10 cellular contexts compared by ENCODE assay signal in genomic region chr7:28615091-28615490, GRCh38.
A peak's percentile ranks its signal among the peaks of the same experiment; 100 is the strongest.
DNase-seq lines count a peak whose midpoint lies in the region; ATAC-seq and TF ChIP-seq lines count a peak whose summit lies in the region.
"Had no signal": no experiment of that assay in that cellular context is flagged by ENCODE, and none has a peak within 500 bp of the region (broad histone marks: within the 10 kb centered on the region; RNA-seq: fewer than 3 reads in every experiment).

No MANE protein-coding gene starts in this region.

- ATAC-seq in HG02759 (IDR thresholded peaks at IDR 0.05; ENCODE audit: unreplicated experiment), result no peak

- TF ChIP-seq POLR2A in lower leg skin (IDR thresholded peaks at IDR 0.05), result no peak

- no peak overlapping the region for H3K27ac ChIP-seq in VCaP
- H3K27ac ChIP-seq: esophagus muscularis mucosa had no signal

- no peak overlapping the region for H3K4me3 ChIP-seq in lower leg skin (ENCODE audit: low read depth, poor library complexity, severe bottlenecking)
- H3K4me3 ChIP-seq: esophagus muscularis mucosa had no signal

- BruUV-seq in Calu3 (replicated peaks; lab: Mats Ljungman, UMichigan), result no TSS peak

- TF ChIP-seq CTCF in Calu3 (IDR thresholded peaks at IDR 0.05; ENCODE audit: unreplicated experiment), result peak; percentile 19
- TF ChIP-seq CTCF in VCaP (conservative IDR thresholded peaks at IDR 0.05), result peak; percentile 26; the same call in 1 of the 2 replicates
- no peak for TF ChIP-seq CTCF in lower leg skin (IDR thresholded peaks at IDR 0.05)

- CTCF ChIA-PET in Calu3 (lab: Charles Lee), result interaction anchor here (1.2 kb wide), 1 partner anchor 12 kb away, joined by 7 read pairs; no protein-coding TSS in a partner anchor
- CTCF ChIA-PET in HEK293T (lab: Yijun Ruan, JAX), result interaction anchor here (0.6 to 1.1 kb wide), 4 partner anchors 23 to 555 kb away, joined by 3 to 4 read pairs (median 4); no protein-coding TSS in a partner anchor

- H3K36me3 Mint-ChIP-seq in Calu3 (ENCODE audit: insufficient read depth, unreplicated experiment), result peaks cover 19% of the 10 kb centered on the region

- POLR2A ChIA-PET in HEK293T (lab: Yijun Ruan, JAX), result interaction anchor here (1.0 kb wide), 1 partner anchor 204 kb away, joined by 3 read pairs; no protein-coding TSS in a partner anchor

- peaks cover 60% of the 10 kb centered on the region for H3K4me1 Mint-ChIP-seq in Calu3 (ENCODE audit: low read depth, unreplicated experiment)

- intact Hi-C loops in Calu3 (cut with micrococcal nuclease; ENCODE audit: unreplicated experiment), result no loop called here
- intact Hi-C loops in lower leg skin (cut with DNase I; ENCODE audit: low total_unique reads), result no loop called here

- DNase-seq in Calu3 (no peak), HEK293T (ENCODE audit: extremely low spot score) (peak; percentile 16), lung microvascular endothelial cell (ENCODE audit: low read depth in 2 of 2) (peak; percentile 24 to 46), cerebellar cortex (ENCODE audit: low spot score) (no peak), lower leg skin (ENCODE audit: low spot score in 2 of 2) (no peak)
- no peak for DNase-seq in stimulated activated CD4-positive, alpha-beta T cell treated with anti-CD3 and anti-CD28 coated beads, Interleukin-12 subunit alpha, Interleukin-12 subunit beta, amount 100 ng/mL, for 4 hours
- DNase-seq: NCI-H226 had no signal

- H3K27ac Mint-ChIP-seq in Calu3 (ENCODE audit: unreplicated experiment), result no peak overlapping the region

- WGBS in lower leg skin, 2 donors, result 87 to 92% methylated on average over 4 of the region's 4 CpGs

- no peak overlapping the region for H3K4me3 Mint-ChIP-seq in Calu3 (ENCODE audit: low read depth, unreplicated experiment)

- H3K27me3 Mint-ChIP-seq in Calu3 (ENCODE audit: unreplicated experiment), result no peaks in the 10 kb centered on the region

- no peaks in the 10 kb centered on the region for H3K9me3 Mint-ChIP-seq in Calu3 (ENCODE audit: low read depth, unreplicated experiment)

TF ChIP-seq in HEK293T, 16 proteins besides CTCF, POLR2A, EP300 and RAD21:
- TF ChIP-seq CTBP1 (IDR thresholded peaks at IDR 0.05; ENCODE audit: borderline replicate concordance), result no peak
- TF ChIP-seq ZNF384 (IDR thresholded peaks at IDR 0.05), result no peak
- no peak for TF ChIP-seq BHLHE40 (IDR thresholded peaks at IDR 0.05; ENCODE audit: borderline replicate concordance)
- no peak for TF ChIP-seq HDGF (IDR thresholded peaks at IDR 0.05; ENCODE audit: borderline replicate concordance)
- no peak for TF ChIP-seq FOXK2 (IDR thresholded peaks at IDR 0.05)
- no peak for TF ChIP-seq PKNOX1 (IDR thresholded peaks at IDR 0.05)
- TF ChIP-seq SP1 (IDR thresholded peaks at IDR 0.05), result no peak
- TF ChIP-seq ELF4 (IDR thresholded peaks at IDR 0.05), result no peak
- no peak for TF ChIP-seq FOXM1 (IDR thresholded peaks at IDR 0.05; ENCODE audit: borderline replicate concordance)
- TF ChIP-seq LEF1 (IDR thresholded peaks at IDR 0.05; ENCODE audit: borderline replicate concordance), result no peak
- no peak for TF ChIP-seq FOXA1 (IDR thresholded peaks at IDR 0.05)
- TF ChIP-seq TARDBP (IDR thresholded peaks at IDR 0.05), result no peak
- TF ChIP-seq SUZ12 (IDR thresholded peaks at IDR 0.05), result no peak
- no peak for TF ChIP-seq ARNT (IDR thresholded peaks at IDR 0.05)
- no peak for TF ChIP-seq NFRKB (IDR thresholded peaks at IDR 0.05)
- TF ChIP-seq L3MBTL2 (conservative IDR thresholded peaks at IDR 0.05), result no peak

Comparison
In these comparisons a context has a peak if more than half of its experiments do, and no peak if none do; other contexts are left out.
1. DNase-seq: peak in HEK293T (single experiment) and lung microvascular endothelial cell (2 of 2); none in Calu3 (single experiment), cerebellar cortex (single experiment), lower leg skin (0 of 2) and stimulated activated CD4-positive, alpha-beta T cell treated with anti-CD3 and anti-CD28 coated beads, Interleukin-12 subunit alpha, Interleukin-12 subunit beta, amount 100 ng/mL, for 4 hours (single experiment).
2. CTCF ChIP-seq: peak in Calu3 (single experiment) and VCaP (single experiment); none in lower leg skin (0 of 3).